In the genomic region with DNA sequence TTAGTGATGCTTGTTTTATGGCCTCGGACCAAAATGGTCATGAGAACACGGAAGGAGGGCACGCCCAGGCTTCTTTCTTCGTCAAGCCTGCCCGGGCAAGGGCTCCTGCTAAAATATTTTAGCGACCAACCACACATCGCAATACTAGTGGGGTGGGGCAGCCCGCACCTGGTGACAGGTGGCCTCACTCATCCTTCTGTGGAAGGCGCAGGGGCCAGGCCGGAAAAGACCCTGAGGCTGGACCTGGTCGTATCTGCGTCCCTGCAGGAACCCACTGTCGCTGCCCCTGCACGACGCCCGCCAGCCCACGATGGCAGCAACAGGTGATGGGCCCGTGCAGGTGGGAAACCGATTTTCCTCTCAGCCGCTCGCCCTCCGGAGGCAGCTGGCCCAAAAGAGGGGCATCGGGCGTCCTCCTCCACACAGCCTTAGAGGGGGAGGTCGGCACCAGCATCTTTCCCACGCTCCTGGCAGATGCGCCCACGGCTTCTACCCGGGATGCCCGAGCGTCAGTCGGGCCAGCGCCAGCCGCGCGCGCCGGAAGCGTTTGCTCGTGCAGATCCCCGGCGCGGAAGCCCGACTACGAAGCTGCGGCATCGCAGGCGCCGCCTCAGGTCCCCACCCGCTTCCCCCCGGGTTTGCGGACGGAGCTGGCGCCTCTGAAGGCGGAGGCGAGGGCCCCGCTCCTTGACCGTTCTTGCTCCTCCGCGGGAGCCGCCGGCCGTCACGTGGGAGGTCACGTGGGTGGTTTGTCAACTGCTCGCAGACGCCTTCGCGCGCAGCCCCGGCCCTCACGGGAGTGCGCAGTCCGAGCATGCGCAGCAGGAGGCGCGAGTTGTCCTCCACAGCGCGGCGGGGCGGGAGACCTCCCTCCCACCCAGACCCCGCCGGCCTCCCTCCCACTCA, we compare ENCODE assay signal across 8 cellular contexts. TPM values are rescaled to one million over a fixed set of nuclear protein-coding genes. Genes with fewer than 3 reads are reported as not detected.
DNase-seq lines count a peak whose midpoint lies in the region; ATAC-seq and TF ChIP-seq lines count a peak whose summit lies in the region.

No MANE protein-coding gene starts in this region.

- peak overlapping the region; percentile 85 for H3K4me2 ChIP-seq in SU-DHL-6 (ENCODE audit: low read depth, low read length, poor library complexity, severe bottlenecking)

- H3K27me3 ChIP-seq in SU-DHL-6 (ENCODE audit: low read length) (no peaks in the 10 kb centered on the region), ovary (no peaks in the 10 kb centered on the region), thoracic aorta (replicated peaks; ENCODE audit: insufficient read depth) (no peaks in the 10 kb centered on the region)

- H3K4me3 ChIP-seq in HEK293 (ENCODE audit: low read depth, low read length) (peak overlapping the region; percentile 16), SU-DHL-6 (ENCODE audit: insufficient read depth, low read length, poor library complexity, severe bottlenecking) (peak overlapping the region; percentile 67), ovary (peak overlapping the region; percentile 65), thoracic aorta (peak overlapping the region; percentile 94)

- H2AFZ ChIP-seq in SU-DHL-6 (ENCODE audit: low read depth, low read length, severe bottlenecking): peak overlapping the region; percentile 88

- no peaks in the 10 kb centered on the region for H4K20me1 ChIP-seq in SU-DHL-6 (ENCODE audit: low read depth, low read length)

- H3K9me2 ChIP-seq in SU-DHL-6 (replicated peaks; ENCODE audit: insufficient read depth, low read length): no peaks in the 10 kb centered on the region

- WGBS in ovary, 3 donors: 5 to 19% (median 9%) methylated on average over 26 to 83 of the region's 83 CpGs

- H3K4me1 ChIP-seq in HEK293 (ENCODE audit: control insufficient read depth, insufficient read depth, low read length): peaks cover 2% of the 10 kb centered on the region; the same call in 1 of the 2 replicates
- H3K4me1 ChIP-seq in ovary (ENCODE audit: insufficient read depth): peaks cover 3% of the 10 kb centered on the region
- H3K4me1 ChIP-seq in thoracic aorta (ENCODE audit: control insufficient read depth in 1 of 2, low read depth in 2 of 2): peaks cover 7 to 27% of the 10 kb centered on the region in 2 donors

- peak; percentile 91 for DNase-seq in GDM1 (lab: John Stamatoyannopoulos, UW)
- DNase-seq in NCI-H1092 treated with DMSO at 0.1 percent for 48 hours (lab: John Stamatoyannopoulos, UW): peak; percentile 85
- peak; percentile 70 for DNase-seq in activated naive CD8-positive, alpha-beta T cell treated with anti-CD3 and anti-CD28 coated beads, Interleukin-2, amount 50 U/mL, for 16 hours (ENCODE audit: low read depth, low spot score)
- peak; percentile 99 for DNase-seq in Right ventricle myocardium superior
- peak; percentile 96 to 98 (median 97) for DNase-seq in ovary
- peak; percentile 85 for DNase-seq in thoracic aorta (ENCODE audit: low spot score)

- TF ChIP-seq CTCF in HEK293 (tag by site-specific recombination; IDR thresholded peaks at IDR 0.05): no peak
- TF ChIP-seq CTCF in SU-DHL-6 (IDR thresholded peaks at IDR 0.05; ENCODE audit: insufficient read depth, low read length, poor library complexity, severe bottlenecking): no peak
- TF ChIP-seq CTCF in ovary (IDR thresholded peaks at IDR 0.05): peak in 1 of 3 donors; percentile 6
- TF ChIP-seq CTCF in thoracic aorta (IDR thresholded peaks at IDR 0.05): no peak

- H3K9ac ChIP-seq in SU-DHL-6 (ENCODE audit: low read length): peak overlapping the region; percentile 78

- ATAC-seq in Right ventricle myocardium superior (ENCODE audit: poor library complexity) (peak; percentile 91), thoracic aorta (ENCODE audit: insufficient number of reproducible peaks, low FRiP score, low read depth) (no peak)

- no peak for TF ChIP-seq EP300 in ovary (IDR thresholded peaks at IDR 0.05)

- peak overlapping the region; percentile 47 for H3K27ac ChIP-seq in HEK293 (ENCODE audit: extremely low read depth, low read depth, low read length)
- H3K27ac ChIP-seq in SU-DHL-6 (ENCODE audit: low read depth, low read length): peak overlapping the region; percentile 47
- peak overlapping the region; percentile 56 to 71 for H3K27ac ChIP-seq in ovary
- H3K27ac ChIP-seq in thoracic aorta: peak overlapping the region; percentile 81 to 84

- H3K36me3 ChIP-seq in HEK293 (ENCODE audit: control insufficient read depth in 2 of 2, insufficient read depth in 1 of 2, low read length in 2 of 2): no peaks in the 10 kb centered on the region
- no peaks in the 10 kb centered on the region for H3K36me3 ChIP-seq in SU-DHL-6 (ENCODE audit: low read length)
- H3K36me3 ChIP-seq in ovary: no peaks in the 10 kb centered on the region
- no peaks in the 10 kb centered on the region for H3K36me3 ChIP-seq in thoracic aorta

- POLR2A ChIA-PET in HEK293 (lab: Yijun Ruan, JAX): interaction anchor here (1.7 kb wide), 1 partner anchor 24 kb away, joined by 3 read pairs; no protein-coding TSS in a partner anchor

- H3F3A ChIP-seq in SU-DHL-6 (ENCODE audit: insufficient read depth): peaks cover 19% of the 10 kb centered on the region; the same call in 1 of the 2 replicates

- intact Hi-C loops in Right ventricle myocardium superior (cut with DNase I): loop anchor here (10.0 kb wide), 1 partner anchor 48 kb away; no protein-coding TSS in a partner anchor
- intact Hi-C loops in ovary (cut with DNase I): loop anchor here in 3 of 4 donors (5.0 to 10.0 kb wide), 3 partner anchors 56 to 142 kb away; a partner anchor contains a TSS

- H3K9me3 ChIP-seq in HEK293 (ENCODE audit: control insufficient read depth, insufficient read depth, low read depth, low read length): no peaks in the 10 kb centered on the region
- H3K9me3 ChIP-seq in SU-DHL-6 (ENCODE audit: insufficient read depth, low read length): no peaks in the 10 kb centered on the region
- H3K9me3 ChIP-seq in ovary: no peaks in the 10 kb centered on the region
- no peaks in the 10 kb centered on the region for H3K9me3 ChIP-seq in thoracic aorta

- H3K79me2 ChIP-seq in SU-DHL-6 (ENCODE audit: insufficient read depth, low read length): no peaks in the 10 kb centered on the region

- TF ChIP-seq POLR2A in ovary (IDR thresholded peaks at IDR 0.05): peak; percentile 70

- CTCF ChIA-PET in HEK293 (lab: Yijun Ruan, JAX): interaction anchor here (0.6 to 1.8 kb wide), 4 partner anchors 13 to 365 kb away, joined by 3 to 12 read pairs (median 4); no protein-coding TSS in a partner anchor

TF ChIP-seq in HEK293, 187 proteins besides CTCF, POLR2A, EP300 and RAD21 (continues in another document):
- TF ChIP-seq, protein P1, sequence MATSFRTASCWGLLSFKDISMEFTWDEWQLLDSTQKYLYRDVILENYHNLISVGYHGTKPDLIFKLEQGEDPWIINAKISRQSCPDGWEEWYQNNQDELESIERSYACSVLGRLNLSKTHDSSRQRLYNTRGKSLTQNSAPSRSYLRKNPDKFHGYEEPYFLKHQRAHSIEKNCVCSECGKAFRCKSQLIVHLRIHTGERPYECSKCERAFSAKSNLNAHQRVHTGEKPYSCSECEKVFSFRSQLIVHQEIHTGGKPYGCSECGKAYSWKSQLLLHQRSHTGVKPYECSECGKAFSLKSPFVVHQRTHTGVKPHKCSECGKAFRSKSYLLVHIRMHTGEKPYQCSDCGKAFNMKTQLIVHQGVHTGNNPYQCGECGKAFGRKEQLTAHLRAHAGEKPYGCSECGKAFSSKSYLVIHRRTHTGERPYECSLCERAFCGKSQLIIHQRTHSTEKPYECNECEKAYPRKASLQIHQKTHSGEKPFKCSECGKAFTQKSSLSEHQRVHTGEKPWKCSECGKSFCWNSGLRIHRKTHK (tag by site-specific recombination; IDR thresholded peaks at IDR 0.05): no peak
- TF ChIP-seq ZNF155 (tag by site-specific recombination; IDR thresholded peaks at IDR 0.05) (no peak), ZBTB1 (tag by site-specific recombination; IDR thresholded peaks at IDR 0.05) (no peak), ZBTB48 (tag by site-specific recombination; IDR thresholded peaks at IDR 0.05) (no peak)

RNA-seq across cellular contexts. Expression of a gene that starts 22.8 kb away (rescaled TPM):
- total RNA-seq in Right ventricle myocardium superior: 34.3 TPM
- 10 to 100 TPM; 27.2 to 67.6 (median 48.2) TPM for total RNA-seq in ovary
- 10 to 100 TPM; 19.1 to 28.8 TPM for polyA plus RNA-seq in ovary
- 10 to 100 TPM; 34.8 to 85.1 TPM for total RNA-seq in thoracic aorta

RNA-seq across cellular contexts. Expression of a gene that starts 38.2 kb away (rescaled TPM):
- total RNA-seq in Right ventricle myocardium superior (73.4 TPM), ovary (10 to 100 TPM; 39.7 to 52.7 (median 49.8) TPM), thoracic aorta (10 to 100 TPM; 77.0 to 86.8 TPM)
- polyA plus RNA-seq in ovary: 10 to 100 TPM; 29.6 to 37.8 TPM

RNA-seq across cellular contexts. Expression of a gene that starts 46.2 kb away (rescaled TPM):
- 26.6 TPM for total RNA-seq in Right ventricle myocardium superior
- 100 to 1,000 TPM in 1 of 7 donors, 10 to 100 TPM in 6; 44.4 to 101 (median 73.1) TPM for total RNA-seq in ovary
- 10 to 100 TPM; 34.0 to 56.4 TPM for polyA plus RNA-seq in ovary
- total RNA-seq in thoracic aorta: 100 to 1,000 TPM in 1 of 2 donors, 10 to 100 TPM in 1; 84.6 to 178 TPM

Comparison
In these comparisons a context has a peak if more than half of its experiments do, and no peak if none do; other contexts are left out.
1. H3K4me3 ChIP-seq: peak in every context shown above with its lines; median percentile 94 in thoracic aorta; 67 in SU-DHL-6; 65 in ovary; 16 in HEK293.